8 cellular contexts compared by ENCODE assay signal in the genomic region with DNA sequence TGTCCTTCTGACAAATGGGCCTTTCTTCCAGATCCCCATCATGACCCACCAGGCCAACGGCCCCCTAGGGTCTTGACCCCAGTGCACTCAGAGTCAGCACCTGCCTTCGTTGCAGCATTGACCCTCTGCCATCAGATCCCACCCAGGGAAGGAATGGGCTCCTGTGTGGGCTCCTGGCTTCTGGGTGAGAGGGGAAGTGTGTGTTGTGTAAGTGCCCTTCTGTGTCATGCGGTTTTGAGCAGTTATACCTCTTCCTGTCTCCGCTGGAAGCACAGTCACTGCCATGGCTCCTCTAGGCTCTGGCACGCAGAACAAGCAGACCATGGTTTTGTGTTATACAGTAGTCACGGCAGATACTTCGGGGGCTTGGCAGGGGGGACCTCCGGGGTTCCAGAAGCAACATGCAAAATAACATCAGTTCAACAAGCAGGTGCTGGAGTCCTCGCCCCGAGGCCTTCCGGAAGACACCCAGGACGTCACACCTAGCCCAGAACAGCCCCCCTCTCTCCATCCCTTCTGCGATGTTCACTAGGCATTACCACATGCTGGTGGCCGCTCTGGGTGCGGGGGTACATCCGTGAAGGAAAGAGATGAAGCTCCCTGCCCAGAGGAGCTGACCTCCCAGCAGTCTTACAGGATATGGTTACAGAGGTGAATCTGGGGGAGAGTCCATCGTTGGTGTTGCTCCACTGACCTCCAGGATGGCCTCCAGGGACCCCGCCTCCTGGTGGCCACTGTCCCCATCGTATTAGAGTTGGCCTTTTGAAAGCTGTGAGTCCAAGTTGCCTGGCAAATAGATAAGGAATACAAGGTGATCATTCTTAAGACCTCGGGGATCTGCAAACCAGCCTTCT. TPM values are rescaled to one million over a fixed set of nuclear protein-coding genes. Genes with fewer than 3 reads are reported as not detected.
DNase-seq lines count a peak whose midpoint lies in the region; ATAC-seq and TF ChIP-seq lines count a peak whose summit lies in the region.

No MANE protein-coding gene starts in this region.

- peaks cover 9% of the 10 kb centered on the region; the same call in 1 of the 2 replicates for H4K20me1 ChIP-seq in MM.1S (ENCODE audit: insufficient read depth, low read length)

- H3F3A ChIP-seq in MM.1S (ENCODE audit: insufficient read depth, low read length) = peaks cover 18% of the 10 kb centered on the region

- no peaks in the 10 kb centered on the region for H3K27me3 Mint-ChIP-seq in CD4-positive, alpha-beta T cell

- peak overlapping the region; percentile 92 for H3K27ac Mint-ChIP-seq in CD4-positive, alpha-beta T cell

- H3K9me3 ChIP-seq in CD4-positive, alpha-beta T cell (ENCODE audit: control insufficient read depth, low read length) = no peaks in the 10 kb centered on the region
- H3K9me3 ChIP-seq in MM.1S (replicated peaks; ENCODE audit: insufficient read depth, low read length) = no peaks in the 10 kb centered on the region

- peaks cover 24% of the 10 kb centered on the region for H3K4me1 ChIP-seq in MM.1S (ENCODE audit: low read length)

- no peaks in the 10 kb centered on the region for H3K9me2 ChIP-seq in MM.1S (replicated peaks; ENCODE audit: insufficient read depth, low read length)

- peak overlapping the region; percentile 95 for H3K27ac ChIP-seq in CD4-positive, alpha-beta T cell (ENCODE audit: low read depth, low read length)
- H3K27ac ChIP-seq in MM.1S (ENCODE audit: low read length) = no peak overlapping the region

- peak; percentile 64 for ATAC-seq in CD4-positive, alpha-beta T cell (ENCODE audit: poor library complexity)
- ATAC-seq in HG03342 (IDR thresholded peaks at IDR 0.05; ENCODE audit: unreplicated experiment) (peak; percentile 21), GM21390 (IDR thresholded peaks at IDR 0.05; ENCODE audit: unreplicated experiment) (no peak)

- peaks cover 84% of the 10 kb centered on the region for H3K79me2 ChIP-seq in MM.1S (ENCODE audit: low read length)

- no peak overlapping the region for H3K4me2 ChIP-seq in MM.1S (ENCODE audit: low read depth, low read length)

- intact Hi-C loops in CD4-positive, alpha-beta T cell (cut with DNase I, micrococcal nuclease) = loop anchor here (1.0 to 10.0 kb wide), 3 partner anchors 36 to 207 kb away; a partner anchor contains a TSS

- no peak for TF ChIP-seq CTCF in CD4-positive, alpha-beta T cell (IDR thresholded peaks at IDR 0.05)
- TF ChIP-seq CTCF in MM.1S (IDR thresholded peaks at IDR 0.05; ENCODE audit: low read length) = no peak

- peak; percentile 46 to 69 (median 54) for DNase-seq in CD4-positive, alpha-beta T cell
- DNase-seq in activated CD4-positive, alpha-beta T cell treated with anti-CD3 and anti-CD28 coated beads for 24 hours (ENCODE audit: low read depth in 2 of 2) = peak; percentile 33 to 39
- DNase-seq in effector CD4-positive, alpha-beta T cell = peak; percentile 50
- peak; percentile 42 to 46 for DNase-seq in stimulated activated CD4-positive, alpha-beta T cell treated with anti-CD3 and anti-CD28 coated beads, Interleukin-2, amount 100 ng/mL, for 48 hours
- DNase-seq in NCI-H1105 (lab: John Stamatoyannopoulos, UW) (no peak), MM.1S (no peak)

- POLR2A ChIA-PET in CD4-positive, alpha-beta T cell (lab: Charles Lee) = interaction anchor here (6.5 kb wide), 1 partner anchor 34 kb away, joined by 92 read pairs; a partner anchor contains a TSS

- no peaks in the 10 kb centered on the region for H3K9me3 Mint-ChIP-seq in CD4-positive, alpha-beta T cell

- H3K4me1 Mint-ChIP-seq in CD4-positive, alpha-beta T cell (ENCODE audit: low read depth) = peaks cover 67% of the 10 kb centered on the region

- CTCF ChIA-PET in CD4-positive, alpha-beta T cell (lab: Charles Lee) = interaction anchor here (0.7 kb wide), 1 partner anchor 41 kb away, joined by 4 read pairs; no protein-coding TSS in a partner anchor

- H3K4me3 Mint-ChIP-seq in CD4-positive, alpha-beta T cell = peak overlapping the region; percentile 83

- H3K4me3 ChIP-seq in MM.1S (ENCODE audit: low read length) = no peak overlapping the region

- H3K36me3 ChIP-seq in MM.1S (replicated peaks; ENCODE audit: insufficient read depth, low read length) = 0 out of 2 replicates have a peak, but pooled peaks cover 5% of the 10 kb centered on the region

- no peak overlapping the region for H3K9ac ChIP-seq in MM.1S (ENCODE audit: low read length)

- H2AFZ ChIP-seq in MM.1S (ENCODE audit: low read length) = no peak overlapping the region

- no peaks in the 10 kb centered on the region for H3K27me3 ChIP-seq in CD4-positive, alpha-beta T cell (ENCODE audit: control insufficient read depth, insufficient read depth, low read length)
- H3K27me3 ChIP-seq in MM.1S (replicated peaks; ENCODE audit: insufficient read depth, low read length) = no peaks in the 10 kb centered on the region

- H3K36me3 Mint-ChIP-seq in CD4-positive, alpha-beta T cell (ENCODE audit: low read depth) = peaks cover 41% of the 10 kb centered on the region

RNA-seq across cellular contexts. Expression of a gene that starts 17.4 kb away (rescaled TPM):
- total RNA-seq in CD4-positive, alpha-beta T cell = 100 to 1,000 TPM; 147 to 155 TPM

RNA-seq across cellular contexts. Expression of a gene that starts 36.0 kb away (rescaled TPM):
- 1 to 10 TPM; 6.2 to 7.7 TPM for total RNA-seq in CD4-positive, alpha-beta T cell

Comparison
In these comparisons a context has a peak if more than half of its experiments do, and no peak if none do; other contexts are left out.
1. DNase-seq: peak in CD4-positive, alpha-beta T cell (10 of 10), activated CD4-positive, alpha-beta T cell treated with anti-CD3 and anti-CD28 coated beads for 24 hours (2 of 2), effector CD4-positive, alpha-beta T cell (single experiment) and stimulated activated CD4-positive, alpha-beta T cell treated with anti-CD3 and anti-CD28 coated beads, Interleukin-2, amount 100 ng/mL, for 48 hours (2 of 2); none in NCI-H1105 (single experiment) and MM.1S (single experiment).